ENCODE assay signal across 8 cellular contexts in genomic region chrX:12950851-12951589, GRCh38. TPM values are rescaled to one million over a fixed set of nuclear protein-coding genes. Genes with fewer than 3 reads are reported as not detected.
DNase-seq lines count a peak whose midpoint lies in the region; ATAC-seq lines count a peak whose summit lies in the region.

No MANE protein-coding gene starts in this region.

- H3K4me3 Mint-ChIP-seq in activated naive CD8-positive, alpha-beta T cell treated with anti-CD3 and anti-CD28 coated beads, Interleukin-2, amount 50 U/mL, for 24 hours, result peak overlapping the region; percentile 82
- H3K4me3 Mint-ChIP-seq in immature natural killer cell, result peak overlapping the region; percentile 74 to 86 (median 75)
- peak overlapping the region; percentile 67 to 70 for H3K4me3 Mint-ChIP-seq in stimulated activated naive B cell treated with anti-CD40 and anti-IgM and Interleukin-4, amounts not matched to agents 10 μg/mL and 1 μg/mL and 100 μg/mL, for 72 hours

- H3K36me3 Mint-ChIP-seq in activated naive CD8-positive, alpha-beta T cell treated with anti-CD3 and anti-CD28 coated beads, Interleukin-2, amount 50 U/mL, for 24 hours (ENCODE audit: low read depth), result no peaks in the 10 kb centered on the region
- H3K36me3 Mint-ChIP-seq in immature natural killer cell, result no peaks in the 10 kb centered on the region
- peaks cover 0 to 4% of the 10 kb centered on the region in 2 donors for H3K36me3 Mint-ChIP-seq in stimulated activated naive B cell treated with anti-CD40 and anti-IgM and Interleukin-4, amounts not matched to agents 10 μg/mL and 1 μg/mL and 100 μg/mL, for 72 hours

- intact Hi-C loops in posterior vena cava (cut with DNase I), result no loop called here

- ATAC-seq in HG02981 (IDR thresholded peaks at IDR 0.05; ENCODE audit: unreplicated experiment), result peak; percentile 50
- peak; percentile 69 for ATAC-seq in activated naive CD8-positive, alpha-beta T cell treated with anti-CD3 and anti-CD28 coated beads, Interleukin-2, amount 50 U/mL, for 24 hours
- ATAC-seq in stimulated activated naive B cell treated with anti-CD40 and anti-IgM and Interleukin-4, amounts not matched to agents 10 μg/mL and 1 μg/mL and 100 μg/mL, for 72 hours (replicated peaks), result peak; percentile 49 to 59

- no peaks in the 10 kb centered on the region for H3K27me3 Mint-ChIP-seq in activated naive CD8-positive, alpha-beta T cell treated with anti-CD3 and anti-CD28 coated beads, Interleukin-2, amount 50 U/mL, for 24 hours
- peaks cover 14 to 28% (median 18%) of the 10 kb centered on the region in 3 donors for H3K27me3 Mint-ChIP-seq in immature natural killer cell (ENCODE audit: low read depth in 3 of 3)
- H3K27me3 Mint-ChIP-seq in stimulated activated naive B cell treated with anti-CD40 and anti-IgM and Interleukin-4, amounts not matched to agents 10 μg/mL and 1 μg/mL and 100 μg/mL, for 72 hours, result peaks cover 0 to 3% of the 10 kb centered on the region in 2 donors

- H3K9me3 Mint-ChIP-seq in activated naive CD8-positive, alpha-beta T cell treated with anti-CD3 and anti-CD28 coated beads, Interleukin-2, amount 50 U/mL, for 24 hours, result no peaks in the 10 kb centered on the region
- no peaks in the 10 kb centered on the region for H3K9me3 Mint-ChIP-seq in immature natural killer cell
- peaks cover 0 to 2% of the 10 kb centered on the region in 2 donors for H3K9me3 Mint-ChIP-seq in stimulated activated naive B cell treated with anti-CD40 and anti-IgM and Interleukin-4, amounts not matched to agents 10 μg/mL and 1 μg/mL and 100 μg/mL, for 72 hours

- peak overlapping the region; percentile 95 for H3K27ac Mint-ChIP-seq in activated naive CD8-positive, alpha-beta T cell treated with anti-CD3 and anti-CD28 coated beads, Interleukin-2, amount 50 U/mL, for 24 hours
- peak overlapping the region; percentile 95 to 98 (median 97) for H3K27ac Mint-ChIP-seq in immature natural killer cell
- H3K27ac Mint-ChIP-seq in stimulated activated naive B cell treated with anti-CD40 and anti-IgM and Interleukin-4, amounts not matched to agents 10 μg/mL and 1 μg/mL and 100 μg/mL, for 72 hours, result peak overlapping the region; percentile 79

- H3K4me1 Mint-ChIP-seq in activated naive CD8-positive, alpha-beta T cell treated with anti-CD3 and anti-CD28 coated beads, Interleukin-2, amount 50 U/mL, for 24 hours, result peaks cover 89% of the 10 kb centered on the region
- H3K4me1 Mint-ChIP-seq in immature natural killer cell, result peaks cover 89 to 98% of the 10 kb centered on the region in 2 donors
- H3K4me1 Mint-ChIP-seq in stimulated activated naive B cell treated with anti-CD40 and anti-IgM and Interleukin-4, amounts not matched to agents 10 μg/mL and 1 μg/mL and 100 μg/mL, for 72 hours, result peaks cover 62 to 88% of the 10 kb centered on the region in 2 donors

- peak in 2 of 3 donors; percentile 53 to 69 for DNase-seq in stimulated activated CD4-positive, alpha-beta T cell treated with anti-CD3 and anti-CD28 coated beads, Interleukin-12 subunit alpha, Interleukin-12 subunit beta, amount 100 ng/mL, for 48 hours (ENCODE audit: low read depth in 2 of 3, low spot score in 1 of 3)
- DNase-seq in stimulated activated CD4-positive, alpha-beta T cell treated with anti-CD3 and anti-CD28 coated beads, Interleukin-12 subunit alpha, Interleukin-12 subunit beta, amount 100 ng/mL, for 4 hours, result no peak
- DNase-seq in SIG-M5 treated with dmso at 0.1 percent for 504 hours (lab: John Stamatoyannopoulos, UW; ENCODE audit: unreplicated experiment) (peak; percentile 86), immature natural killer cell (peak; percentile 65 to 72 (median 69)), posterior vena cava (ENCODE audit: low spot score) (no peak)
- DNase-seq in activated naive CD8-positive, alpha-beta T cell treated with anti-CD3 and anti-CD28 coated beads, Interleukin-2, amount 50 U/mL, for 24 hours, result peak; percentile 76
- peak; percentile 53 for DNase-seq in stimulated activated naive B cell treated with anti-CD40 and anti-IgM and Interleukin-4, amounts not matched to agents 10 μg/mL and 1 μg/mL and 100 μg/mL, for 72 hours

RNA-seq across cellular contexts. Expression of gene TMSB4X, which starts 23.9 kb away (rescaled TPM):
- over 10,000 TPM; 26,219 to 39,735 (median 28,691) TPM for polyA plus RNA-seq in immature natural killer cell
- total RNA-seq in posterior vena cava, result 1,000 to 10,000 TPM; 3,954 to 4,090 TPM

RNA-seq across cellular contexts. Expression of gene TLR8, which starts 44.6 kb away (rescaled TPM):
- 1 to 10 TPM in 1 of 3 donors, under 1 TPM in 2; 0.04 to 3.6 (median 0.68) TPM for polyA plus RNA-seq in immature natural killer cell
- 1 to 10 TPM; 1.3 to 5.1 TPM for total RNA-seq in posterior vena cava

Comparison
In these comparisons a context has a peak if more than half of its experiments do, and no peak if none do; other contexts are left out.
1. DNase-seq: peak in stimulated activated CD4-positive, alpha-beta T cell treated with anti-CD3 and anti-CD28 coated beads, Interleukin-12 subunit alpha, Interleukin-12 subunit beta, amount 100 ng/mL, for 48 hours (2 of 3), SIG-M5 treated with dmso at 0.1 percent for 504 hours (single experiment), activated naive CD8-positive, alpha-beta T cell treated with anti-CD3 and anti-CD28 coated beads, Interleukin-2, amount 50 U/mL, for 24 hours (single experiment), immature natural killer cell (3 of 3) and stimulated activated naive B cell treated with anti-CD40 and anti-IgM and Interleukin-4, amounts not matched to agents 10 μg/mL and 1 μg/mL and 100 μg/mL, for 72 hours (single experiment); none in stimulated activated CD4-positive, alpha-beta T cell treated with anti-CD3 and anti-CD28 coated beads, Interleukin-12 subunit alpha, Interleukin-12 subunit beta, amount 100 ng/mL, for 4 hours (single experiment) and posterior vena cava (single experiment).
2. Peak in every context shown above with its lines, with median percentiles within 50 percentile points of each other: ATAC-seq, H3K27ac Mint-ChIP-seq and H3K4me3 Mint-ChIP-seq.